24 cellular contexts compared by ENCODE assay signal in the genomic region with DNA sequence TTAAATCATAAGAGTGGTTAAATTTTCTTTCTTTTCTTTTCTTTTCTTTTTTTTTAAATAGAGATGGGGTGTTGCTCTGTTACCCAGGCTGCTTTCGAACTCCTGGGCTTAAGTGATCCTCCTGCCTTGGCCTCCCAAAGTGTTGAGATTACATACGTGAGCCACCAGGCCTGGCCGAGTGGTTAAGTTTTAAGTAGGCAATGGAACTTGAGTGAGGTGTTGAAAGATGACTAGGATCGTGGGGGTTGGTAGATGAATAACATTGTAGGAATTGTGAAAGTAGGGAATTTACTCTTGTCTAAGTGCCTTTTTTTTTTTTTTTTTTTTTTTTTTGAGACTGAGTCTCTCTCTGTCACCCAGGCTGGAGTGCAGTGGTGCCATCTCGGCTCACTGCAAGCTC. TPM values are rescaled to one million over a fixed set of nuclear protein-coding genes. Genes with fewer than 3 reads are reported as not detected.
A peak's percentile ranks its signal among the peaks of the same experiment; 100 is the strongest.
DNase-seq lines count a peak whose midpoint lies in the region; ATAC-seq and TF ChIP-seq lines count a peak whose summit lies in the region.
"Had no signal": no experiment of that assay in that cellular context is flagged by ENCODE, and none has a peak within 500 bp of the region (broad histone marks: within the 10 kb centered on the region; RNA-seq: fewer than 3 reads in every experiment).

No MANE protein-coding gene starts in this region.

- H3K4me3 ChIP-seq in IMR-90 (ENCODE audit: insufficient read depth, low read depth, low read length) = no peak overlapping the region
- H3K4me3 ChIP-seq: prostate gland, skin epidermis, tibial artery had no signal

- dilution Hi-C loops in IMR-90 (cut with HindIII; ENCODE audit: low sequenced_read_pairs, unreplicated experiment) = no loop called here

- peak overlapping the region; percentile 50 for H2BK5ac ChIP-seq in IMR-90 (ENCODE audit: low read depth, low read length, poor library complexity, severe bottlenecking)

- H3K9me1 ChIP-seq in IMR-90 (ENCODE audit: insufficient read depth, low read length) = no peaks in the 10 kb centered on the region

- ATAC-seq in IMR-90 (ENCODE audit: low read depth) = no peak
- ATAC-seq in HG03175 (IDR thresholded peaks at IDR 0.05; ENCODE audit: unreplicated experiment) = no peak
- ATAC-seq: left lobe of liver; stimulated activated naive CD8-positive, alpha-beta T cell treated with anti-CD3 and anti-CD28 coated beads, Interleukin-15, Interleukin-2, amounts not matched to agents 100 U/mL and 50 U/mL, for 24 hours had no signal

- no peaks in the 10 kb centered on the region for H4K20me1 ChIP-seq in IMR-90 (ENCODE audit: insufficient read depth, low read length)

- H2BK120ac ChIP-seq in IMR-90 (ENCODE audit: low read depth, low read length) = peak overlapping the region; percentile 40; the same call in 1 of the 2 replicates

- peaks cover 69% of the 10 kb centered on the region for H3K36me3 Mint-ChIP-seq in Calu3 (ENCODE audit: insufficient read depth, unreplicated experiment)
- peaks cover 21% of the 10 kb centered on the region for H3K36me3 Mint-ChIP-seq in chondrocyte (ENCODE audit: low read depth)

- POLR2A ChIA-PET in IMR-90 (lab: Charles Lee; ENCODE audit: unreplicated experiment) = no interaction called here

- H3K4me3 Mint-ChIP-seq in Calu3 (ENCODE audit: low read depth, unreplicated experiment) (no peak overlapping the region), chondrocyte (ENCODE audit: unreplicated experiment) (no peak overlapping the region)

- H4K5ac ChIP-seq in IMR-90 (ENCODE audit: low read depth, low read length) = no peak overlapping the region

- DNase-seq in Calu3 = no peak
- peak; percentile 66 for DNase-seq in IMR-90
- no peak for DNase-seq in chondrocyte (ENCODE audit: low spot score)
- DNase-seq in non-pigmented ciliary epithelial cell (ENCODE audit: low read depth) = peak; percentile 30
- no peak for DNase-seq in NCI-H1694 (lab: John Stamatoyannopoulos, UW)
- DNase-seq in NOMO-1 (lab: John Stamatoyannopoulos, UW; ENCODE audit: unreplicated experiment in 2 of 2) = no peak
- DNase-seq: activated CD4-positive, alpha-beta T cell treated with anti-CD3 and anti-CD28 coated beads for 48 hours; activated CD8-positive, alpha-beta memory T cell treated with anti-CD3 and anti-CD28 coated beads, Interleukin-2, amount 50 U/mL, for 4 hours; activated effector memory CD4-positive, alpha-beta T cell treated with anti-CD3 and anti-CD28 coated beads, Interleukin-2, amount 50 U/mL, for 16 hours; BE2C; Caco-2; central memory CD4-positive, alpha-beta T cell; effector CD4-positive, alpha-beta T cell; MV-4-11; NCI-H1694 treated with DMSO at 0.1 percent for 48 hours; NCI-H774; OCI-M1; SIG-M5; stimulated activated naive CD8-positive, alpha-beta T cell treated with anti-CD3 and anti-CD28 coated beads, Interleukin-15, Interleukin-2, amounts not matched to agents 100 U/mL and 50 U/mL, for 24 hours; tibial artery had no signal

- no peaks in the 10 kb centered on the region for H3K9me3 ChIP-seq in IMR-90 (ENCODE audit: control insufficient read depth, insufficient read depth, low read length)
- H3K9me3 ChIP-seq: BE2C, Caco-2, prostate gland, tibial artery had no signal

- no peak for TF ChIP-seq POLR2A in IMR-90 (IDR thresholded peaks at IDR 0.05; ENCODE audit: low read depth, low read length)

- H3K4ac ChIP-seq in IMR-90 (ENCODE audit: low read depth, low read length) = no peak overlapping the region; the same call in 1 of the 2 replicates

- no peak overlapping the region for H2AFZ ChIP-seq in IMR-90 (replicated peaks; ENCODE audit: low read length, poor library complexity)

- H2AK9ac ChIP-seq in IMR-90 (replicated peaks; ENCODE audit: low read depth, low read length, poor library complexity) = no peak overlapping the region

- peaks cover 13% of the 10 kb centered on the region for H3K4me1 Mint-ChIP-seq in Calu3 (ENCODE audit: low read depth, unreplicated experiment)
- no peaks in the 10 kb centered on the region for H3K4me1 Mint-ChIP-seq in chondrocyte (ENCODE audit: low read depth)

- intact Hi-C loops in Calu3 (cut with micrococcal nuclease; ENCODE audit: unreplicated experiment) = no loop called here
- intact Hi-C loops in IMR-90 (cut with micrococcal nuclease) = no loop called here

- peaks cover 7 to 23% of the 10 kb centered on the region in 2 experiments for H3K79me1 ChIP-seq in IMR-90 (ENCODE audit: low read depth in 1 of 2, low read length in 2 of 2)

- no peak overlapping the region for H3K56ac ChIP-seq in IMR-90 (ENCODE audit: extremely low read depth, insufficient read depth, low read length)

- H3K9ac ChIP-seq in IMR-90 (ENCODE audit: low read depth, low read length) = no peak overlapping the region

- H3K4me1 ChIP-seq in IMR-90 (ENCODE audit: control insufficient read depth, insufficient read depth, low read length) = 0 out of 2 replicates have a peak, but pooled peaks cover 3% of the 10 kb centered on the region
- H3K4me1 ChIP-seq: BE2C, Caco-2, prostate gland, tibial artery had no signal

- BruUV-seq in Calu3 (replicated peaks; lab: Mats Ljungman, UMichigan) = no TSS peak
- BruUV-seq in IMR-90 (replicated peaks; lab: Mats Ljungman, UMichigan) = no TSS peak

- H3K27ac ChIP-seq in IMR-90 (ENCODE audit: insufficient read depth, low read length) = no peak overlapping the region
- H3K27ac ChIP-seq: prostate gland, skin epidermis, tibial artery had no signal

- H3K36me3 ChIP-seq in IMR-90 (ENCODE audit: control insufficient read depth, insufficient read depth, low read length) = peaks cover 12% of the 10 kb centered on the region
- H3K36me3 ChIP-seq: prostate gland had no signal

- in situ Hi-C loops in IMR-90 (cut with MboI; ENCODE audit: low sequenced_read_pairs) = no loop called here

- no peak for TF ChIP-seq RAD21 in IMR-90 (IDR thresholded peaks at IDR 0.05; ENCODE audit: low read length)

- peak overlapping the region; percentile 42 for H3K27ac Mint-ChIP-seq in Calu3 (ENCODE audit: unreplicated experiment)
- H3K27ac Mint-ChIP-seq in chondrocyte (ENCODE audit: unreplicated experiment) = peak overlapping the region; percentile 22

- no peak overlapping the region for H2BK20ac ChIP-seq in IMR-90 (ENCODE audit: low read depth, low read length)

- H3K27me3 ChIP-seq in IMR-90 (ENCODE audit: control insufficient read depth, insufficient read depth, low read length) = no peaks in the 10 kb centered on the region
- H3K27me3 ChIP-seq: BE2C, tibial artery had no signal

- no peak overlapping the region for H3K18ac ChIP-seq in IMR-90 (ENCODE audit: low read depth, low read length)

- H3K4me2 ChIP-seq in IMR-90 (ENCODE audit: low read depth, low read length) = no peak overlapping the region

- 0 out of 2 replicates have a peak overlapping the region, but pooled peaks have one; percentile 39 for H2AK5ac ChIP-seq in IMR-90 (ENCODE audit: low read depth, low read length)

- H3K23ac ChIP-seq in IMR-90 (ENCODE audit: low read depth, low read length) = no peak overlapping the region

- 100% methylated on average over 1 of the region's 5 CpGs; no CpG with 5 or more reads in 1 of the 2 experiments for WGBS in IMR-90 (ENCODE audit: extremely low coverage in 2 of 2, insufficient read length in 1 of 2), 2 experiments

- no peak for TF ChIP-seq CTCF in Calu3 (IDR thresholded peaks at IDR 0.05; ENCODE audit: unreplicated experiment)
- TF ChIP-seq CTCF in IMR-90 (conservative IDR thresholded peaks at IDR 0.05; ENCODE audit: low read depth, low read length) = no peak
- TF ChIP-seq CTCF in chondrocyte (IDR thresholded peaks at IDR 0.05) = no peak

- H3K27me3 Mint-ChIP-seq in Calu3 (ENCODE audit: unreplicated experiment) (no peaks in the 10 kb centered on the region), chondrocyte (ENCODE audit: low read depth) (no peaks in the 10 kb centered on the region)

- H4K91ac ChIP-seq in IMR-90 (ENCODE audit: insufficient read depth, low read depth, low read length) = no peak overlapping the region

- 0 out of 2 replicates have a peak overlapping the region, but pooled peaks have one; percentile 8 for H3K14ac ChIP-seq in IMR-90 (replicated peaks; ENCODE audit: low read depth, low read length)

- no peak overlapping the region for H4K8ac ChIP-seq in IMR-90 (ENCODE audit: low read depth in 2 of 2, low read length in 2 of 2)

- H3K9me3 Mint-ChIP-seq in Calu3 (ENCODE audit: low read depth, unreplicated experiment) (no peaks in the 10 kb centered on the region), chondrocyte (ENCODE audit: low read depth) (no peaks in the 10 kb centered on the region)

- no peak overlapping the region for H2BK15ac ChIP-seq in IMR-90 (ENCODE audit: low read depth, low read length)

- CTCF ChIA-PET in Calu3 (lab: Charles Lee) (no interaction called here), IMR-90 (lab: Yijun Ruan, JAX) (no interaction called here)

TF ChIP-seq in IMR-90, 13 proteins besides CTCF, POLR2A, EP300 and RAD21 (continues in another document):
- TF ChIP-seq BHLHE40 (IDR thresholded peaks at IDR 0.05; ENCODE audit: low read depth, low read length) (no peak), MAZ (IDR thresholded peaks at IDR 0.05; ENCODE audit: borderline replicate concordance, low read depth, low read length) (no peak), USF2 (IDR thresholded peaks at IDR 0.05; ENCODE audit: low read depth, low read length) (no peak), MXI1 (IDR thresholded peaks at IDR 0.05; ENCODE audit: borderline replicate concordance, low read depth, low read length) (no peak), FOS (IDR thresholded peaks at IDR 0.05; ENCODE audit: low read depth, low read length) (no peak), SMC3 (IDR thresholded peaks at IDR 0.05; ENCODE audit: low read depth, low read length) (no peak), CHD1 (IDR thresholded peaks at IDR 0.05; ENCODE audit: low read depth, low read length) (no peak), RFX5 (IDR thresholded peaks at IDR 0.05; ENCODE audit: low read depth, low read length) (no peak)

RNA-seq across cellular contexts. Expression of gene ECT2, which starts 9.9 kb away (rescaled TPM):
- total RNA-seq in Calu3 (2022) = 170 and 201 TPM in 2 replicates
- 37.8 and 55.8 TPM in 2 replicates for total RNA-seq in IMR-90 (2012; rRNA removed)
- 14.3 and 18.1 TPM in 2 replicates for polyA plus RNA-seq in IMR-90 (2012; rRNA removed)
- 2.4 and 4.4 TPM in 2 replicates for polyA plus RNA-seq in IMR-90 (2012; cell fraction: cytosol; rRNA removed)
- polyA plus RNA-seq in IMR-90 (2012; cell fraction: nucleus; rRNA removed; ENCODE audit: low replicate concordance) = 1.6 and 10.8 TPM in 2 replicates
- total RNA-seq in chondrocyte = 16.9 to 18.9 TPM (median 17.2 TPM) in 3 replicates

RNA-seq across cellular contexts. Expression of gene NCEH1, which starts 49.5 kb away (rescaled TPM):
- total RNA-seq in Calu3 (2022) (159 and 163 TPM in 2 replicates), IMR-90 (2012; rRNA removed) (23.3 and 28.9 TPM in 2 replicates), chondrocyte (6.5 to 7.1 TPM (median 6.7 TPM) in 3 replicates)
- polyA plus RNA-seq in IMR-90 (2012; rRNA removed) = 22.3 and 23.5 TPM in 2 replicates
- polyA plus RNA-seq in IMR-90 (2012; cell fraction: cytosol; rRNA removed) = 8.0 and 12.7 TPM in 2 replicates
- polyA plus RNA-seq in IMR-90 (2012; cell fraction: nucleus; rRNA removed; ENCODE audit: low replicate concordance) = 5.1 and 13.7 TPM in 2 replicates

Comparison
In these comparisons a context has a peak if more than half of its experiments do, and no peak if none do; other contexts are left out.
1. DNase-seq: peak in IMR-90 (single experiment) and non-pigmented ciliary epithelial cell (single experiment); none in Calu3 (single experiment), chondrocyte (single experiment), NCI-H1694 (single experiment) and NOMO-1 (0 of 2).